ENCODE assay signal across 8 cellular contexts in genomic region chr17:81901167-81902022, GRCh38. TPM values are rescaled to one million over a fixed set of nuclear protein-coding genes. Genes with fewer than 3 reads are reported as not detected.
DNase-seq lines count a peak whose midpoint lies in the region; ATAC-seq and TF ChIP-seq lines count a peak whose summit lies in the region.

No MANE protein-coding gene starts in this region.

- H3K4me3 Mint-ChIP-seq in Caco-2 (ENCODE audit: unreplicated experiment), result peak overlapping the region; percentile 6

- H2AFZ ChIP-seq in SK-N-SH (ENCODE audit: low read depth), result no peak overlapping the region

- peaks cover 86% of the 10 kb centered on the region for H3K36me3 Mint-ChIP-seq in Caco-2 (ENCODE audit: insufficient read depth, unreplicated experiment)

- CTCF ChIA-PET in Caco-2 (lab: Charles Lee) (no interaction called here), SK-N-SH (lab: Yijun Ruan, JAX) (interaction anchor here (0.6 to 2.3 kb wide), 10 partner anchors 9 to 226 kb away, joined by 3 to 9 read pairs (median 4); partner anchors contain the start of genes PCYT2 and SIRT7)

- H3K27me3 ChIP-seq in Caco-2 (replicated peaks; ENCODE audit: control insufficient read depth, insufficient read depth, low read length) (no peaks in the 10 kb centered on the region), SK-N-SH (ENCODE audit: insufficient read depth) (no peaks in the 10 kb centered on the region), rectal smooth muscle tissue (ENCODE audit: control insufficient read depth, insufficient read depth, low read length) (peaks cover 3% of the 10 kb centered on the region)

- WGBS in SK-N-SH (ENCODE audit: low lambda C conversion rate), result 95% methylated on average over 7 of the region's 21 CpGs

- intact Hi-C loops in Caco-2 (cut with micrococcal nuclease; ENCODE audit: unreplicated experiment), result no loop called here

- BruUV-seq in Caco-2 (replicated peaks; lab: Mats Ljungman, UMichigan), result TSS peak; percentile 11

- H3K4me2 ChIP-seq in SK-N-SH, result 0 out of 2 replicates have a peak overlapping the region, but pooled peaks have one; percentile 57

- H3K36me3 ChIP-seq in Caco-2 (ENCODE audit: control insufficient read depth, insufficient read depth, low read length) (peaks cover 2% of the 10 kb centered on the region; the same call in 1 of the 2 replicates), SK-N-SH (replicated peaks in 1 of 2; ENCODE audit: control insufficient read depth in 1 of 2, insufficient read depth in 2 of 2, low read length in 1 of 2) (peaks cover 14 to 50% of the 10 kb centered on the region in 2 experiments), rectal smooth muscle tissue (ENCODE audit: control insufficient read depth, insufficient read depth, low read length) (peaks cover 9% of the 10 kb centered on the region)

- peaks cover 8% of the 10 kb centered on the region; the same call in 1 of the 2 replicates for H4K20me1 ChIP-seq in SK-N-SH (ENCODE audit: insufficient read depth)

- H3K9ac ChIP-seq in SK-N-SH (no peak overlapping the region), rectal smooth muscle tissue (ENCODE audit: low read length) (no peak overlapping the region)

- ATAC-seq in HG03196 (IDR thresholded peaks at IDR 0.05; ENCODE audit: unreplicated experiment) (no peak), GM21423 (IDR thresholded peaks at IDR 0.05; ENCODE audit: unreplicated experiment) (no peak), GM19455 (IDR thresholded peaks at IDR 0.05; ENCODE audit: unreplicated experiment) (no peak)

- H3K4me1 ChIP-seq in Caco-2 (peaks cover 5% of the 10 kb centered on the region; the same call in 1 of the 2 replicates), SK-N-SH (ENCODE audit: control insufficient read depth in 1 of 2, insufficient read depth in 2 of 2, low read depth in 1 of 2, low read length in 1 of 2) (peaks cover 3 to 10% of the 10 kb centered on the region in 2 experiments; a peak in 1 of 4 replicates), rectal smooth muscle tissue (ENCODE audit: control insufficient read depth, insufficient read depth, low read length) (no peaks in the 10 kb centered on the region)

- peaks cover 7% of the 10 kb centered on the region for H3K4me1 Mint-ChIP-seq in Caco-2 (ENCODE audit: low read depth, unreplicated experiment)

- peak overlapping the region; percentile 13 for H3K4me3 ChIP-seq in Caco-2 (ENCODE audit: low read depth, low read length)
- peak overlapping the region in 1 of 2 experiments; percentile 33; a peak in 1 of 4 replicates for H3K4me3 ChIP-seq in SK-N-SH (ENCODE audit: low read depth in 2 of 2, low read length in 1 of 2)
- peak overlapping the region; percentile 40 for H3K4me3 ChIP-seq in fibroblast of villous mesenchyme (ENCODE audit: low read depth, low read length)
- H3K4me3 ChIP-seq in rectal smooth muscle tissue (ENCODE audit: low read length), result peak overlapping the region; percentile 24

- TF ChIP-seq RAD21 in SK-N-SH (IDR thresholded peaks at IDR 0.05; ENCODE audit: low read length), result no peak

- no peaks in the 10 kb centered on the region for H3K9me2 ChIP-seq in SK-N-SH

- peaks cover 36% of the 10 kb centered on the region for H3F3A ChIP-seq in SK-N-SH (replicated peaks; ENCODE audit: insufficient read depth)

- DNase-seq in Caco-2, result no peak
- DNase-seq in SK-N-SH, result no peak
- DNase-seq in fibroblast of villous mesenchyme (ENCODE audit: low read depth), result no peak
- DNase-seq in NCI-H146 (lab: John Stamatoyannopoulos, UW), result no peak

- TF ChIP-seq CTCF in Caco-2 (IDR thresholded peaks at IDR 0.05; ENCODE audit: insufficient read depth in 1 of 2, low read depth in 1 of 2, low read length in 1 of 2, severe bottlenecking in 1 of 2, unreplicated experiment in 1 of 2) (no peak), SK-N-SH (IDR thresholded peaks at IDR 0.05) (no peak), fibroblast of villous mesenchyme (IDR thresholded peaks at IDR 0.05; ENCODE audit: insufficient read depth, low read depth, low read length) (no peak)

- no peaks in the 10 kb centered on the region for H3K9me3 Mint-ChIP-seq in Caco-2 (ENCODE audit: unreplicated experiment)

- no peaks in the 10 kb centered on the region for H3K27me3 Mint-ChIP-seq in Caco-2 (ENCODE audit: insufficient read depth, unreplicated experiment)

- H3K27ac ChIP-seq in SK-N-SH (ENCODE audit: low read depth in 2 of 2, low read length in 1 of 2) (no peak overlapping the region), rectal smooth muscle tissue (ENCODE audit: low read depth, low read length) (no peak overlapping the region)

- H3K27ac Mint-ChIP-seq in Caco-2 (ENCODE audit: unreplicated experiment), result no peak overlapping the region

- H3K9me3 ChIP-seq in Caco-2, result no peaks in the 10 kb centered on the region
- H3K9me3 ChIP-seq in SK-N-SH, result no peaks in the 10 kb centered on the region

- H3K79me2 ChIP-seq in SK-N-SH (ENCODE audit: insufficient read depth), result peaks cover 4% of the 10 kb centered on the region; the same call in 1 of the 2 replicates

- POLR2A ChIA-PET in Caco-2 (lab: Charles Lee), result interaction anchor here (0.6 kb wide), 1 partner anchor 43 kb away, joined by 4 read pairs; no protein-coding TSS in a partner anchor
- POLR2A ChIA-PET in SK-N-SH (lab: Yijun Ruan, JAX), result interaction anchor here (0.8 to 1.2 kb wide), 4 partner anchors 9 to 68 kb away, joined by 3 to 6 read pairs (median 4); partner anchors contain the start of genes ANAPC11, MCRIP1 and PCYT2

- no peak for TF ChIP-seq EP300 in SK-N-SH (IDR thresholded peaks at IDR 0.05; ENCODE audit: borderline replicate concordance in 1 of 2, low read depth in 1 of 2, low read length in 1 of 2)

TF ChIP-seq in SK-N-SH, 30 proteins besides CTCF, POLR2A, EP300 and RAD21:
- TF ChIP-seq, protein P1, sequence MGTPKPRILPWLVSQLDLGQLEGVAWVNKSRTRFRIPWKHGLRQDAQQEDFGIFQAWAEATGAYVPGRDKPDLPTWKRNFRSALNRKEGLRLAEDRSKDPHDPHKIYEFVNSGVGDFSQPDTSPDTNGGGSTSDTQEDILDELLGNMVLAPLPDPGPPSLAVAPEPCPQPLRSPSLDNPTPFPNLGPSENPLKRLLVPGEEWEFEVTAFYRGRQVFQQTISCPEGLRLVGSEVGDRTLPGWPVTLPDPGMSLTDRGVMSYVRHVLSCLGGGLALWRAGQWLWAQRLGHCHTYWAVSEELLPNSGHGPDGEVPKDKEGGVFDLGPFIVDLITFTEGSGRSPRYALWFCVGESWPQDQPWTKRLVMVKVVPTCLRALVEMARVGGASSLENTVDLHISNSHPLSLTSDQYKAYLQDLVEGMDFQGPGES (IDR thresholded peaks at IDR 0.05; ENCODE audit: low read depth, low read length), result no peak
- TF ChIP-seq EZH2phosphoT487 (IDR thresholded peaks at IDR 0.05; ENCODE audit: borderline replicate concordance, low read depth) (no peak), SIN3A (IDR thresholded peaks at IDR 0.05; ENCODE audit: borderline replicate concordance, low read depth, low read length) (no peak), SMC3 (IDR thresholded peaks at IDR 0.05; ENCODE audit: low read depth, low read length) (no peak), TAF1 (IDR thresholded peaks at IDR 0.05; ENCODE audit: borderline replicate concordance, low read depth, low read length) (no peak), YY1 (IDR thresholded peaks at IDR 0.05; ENCODE audit: low read depth) (no peak), GABPA (IDR thresholded peaks at IDR 0.05; ENCODE audit: low read depth) (no peak), CHD2 (IDR thresholded peaks at IDR 0.05; ENCODE audit: low read length, partially characterized antibody) (no peak), USF1 (IDR thresholded peaks at IDR 0.05; ENCODE audit: borderline replicate concordance, low read depth) (no peak), RCOR1 (IDR thresholded peaks at IDR 0.05; ENCODE audit: low read length) (no peak), FOXM1 (IDR thresholded peaks at IDR 0.05; ENCODE audit: low read depth) (no peak), RXRA (IDR thresholded peaks at IDR 0.05; ENCODE audit: borderline replicate concordance, low read depth) (no peak), TCF12 (IDR thresholded peaks at IDR 0.05) (no peak), RFX5 (IDR thresholded peaks at IDR 0.05; ENCODE audit: low read length) (no peak), POLR2AphosphoS5 (IDR thresholded peaks at IDR 0.05; ENCODE audit: low read depth, low read length) (no peak), NFIC (IDR thresholded peaks at IDR 0.05; ENCODE audit: borderline replicate concordance) (no peak)

RNA-seq across cellular contexts. Expression of gene NPB, which starts 0.6 kb away (rescaled TPM):
- total RNA-seq in Caco-2 (2022), result 0.37 and 0.68 TPM in 2 replicates
- 0.91 and 2.4 TPM in 2 replicates for polyA plus RNA-seq in SK-N-SH (2012; rRNA removed)
- 1.0 and 1.9 TPM in 2 replicates for polyA plus RNA-seq in SK-N-SH (2012; cell fraction: cytosol; rRNA removed)
- 0.89 and 2.1 TPM in 2 replicates for polyA plus RNA-seq in SK-N-SH (2012; cell fraction: nucleus; rRNA removed)
- total RNA-seq in fibroblast of villous mesenchyme, result 0.43 and 0.64 TPM in 2 replicates

RNA-seq across cellular contexts. Expression of gene PCYT2, which starts 9.8 kb away (rescaled TPM):
- total RNA-seq in Caco-2 (2022), result 125 and 151 TPM in 2 replicates
- 46.2 and 54.1 TPM in 2 replicates for polyA plus RNA-seq in SK-N-SH (2012; rRNA removed)
- 23.8 and 36.1 TPM in 2 replicates for polyA plus RNA-seq in SK-N-SH (2012; cell fraction: cytosol; rRNA removed)
- 97.5 and 110 TPM in 2 replicates for polyA plus RNA-seq in SK-N-SH (2012; cell fraction: nucleus; rRNA removed)
- 70.8 and 73.1 TPM in 2 replicates for total RNA-seq in fibroblast of villous mesenchyme

RNA-seq across cellular contexts. Expression of gene ANAPC11, which starts 9.9 kb away (rescaled TPM):
- total RNA-seq in Caco-2 (2022) (133 and 140 TPM in 2 replicates), fibroblast of villous mesenchyme (101 and 150 TPM in 2 replicates)
- polyA plus RNA-seq in SK-N-SH (2012; rRNA removed), result 1,022 and 1,275 TPM in 2 replicates
- 764 and 988 TPM in 2 replicates for polyA plus RNA-seq in SK-N-SH (2012; cell fraction: cytosol; rRNA removed)
- 313 and 563 TPM in 2 replicates for polyA plus RNA-seq in SK-N-SH (2012; cell fraction: nucleus; rRNA removed)

RNA-seq across cellular contexts. Expression of gene ALYREF, which starts 10.0 kb away (rescaled TPM):
- total RNA-seq in Caco-2 (2022) (248 and 252 TPM in 2 replicates), fibroblast of villous mesenchyme (120 and 134 TPM in 2 replicates)
- 176 and 269 TPM in 2 replicates for polyA plus RNA-seq in SK-N-SH (2012; rRNA removed)
- 159 and 175 TPM in 2 replicates for polyA plus RNA-seq in SK-N-SH (2012; cell fraction: cytosol; rRNA removed)
- polyA plus RNA-seq in SK-N-SH (2012; cell fraction: nucleus; rRNA removed), result 164 and 238 TPM in 2 replicates

RNA-seq across cellular contexts. Expression of gene SIRT7, which starts 16.6 kb away (rescaled TPM):
- total RNA-seq in Caco-2 (2022) (55.6 and 57.4 TPM in 2 replicates), fibroblast of villous mesenchyme (14.7 and 18.0 TPM in 2 replicates)
- 32.6 and 34.1 TPM in 2 replicates for polyA plus RNA-seq in SK-N-SH (2012; rRNA removed)
- 10.3 and 12.3 TPM in 2 replicates for polyA plus RNA-seq in SK-N-SH (2012; cell fraction: cytosol; rRNA removed)
- polyA plus RNA-seq in SK-N-SH (2012; cell fraction: nucleus; rRNA removed), result 182 and 254 TPM in 2 replicates
